12 cellular contexts compared by ENCODE assay signal in the genomic region with DNA sequence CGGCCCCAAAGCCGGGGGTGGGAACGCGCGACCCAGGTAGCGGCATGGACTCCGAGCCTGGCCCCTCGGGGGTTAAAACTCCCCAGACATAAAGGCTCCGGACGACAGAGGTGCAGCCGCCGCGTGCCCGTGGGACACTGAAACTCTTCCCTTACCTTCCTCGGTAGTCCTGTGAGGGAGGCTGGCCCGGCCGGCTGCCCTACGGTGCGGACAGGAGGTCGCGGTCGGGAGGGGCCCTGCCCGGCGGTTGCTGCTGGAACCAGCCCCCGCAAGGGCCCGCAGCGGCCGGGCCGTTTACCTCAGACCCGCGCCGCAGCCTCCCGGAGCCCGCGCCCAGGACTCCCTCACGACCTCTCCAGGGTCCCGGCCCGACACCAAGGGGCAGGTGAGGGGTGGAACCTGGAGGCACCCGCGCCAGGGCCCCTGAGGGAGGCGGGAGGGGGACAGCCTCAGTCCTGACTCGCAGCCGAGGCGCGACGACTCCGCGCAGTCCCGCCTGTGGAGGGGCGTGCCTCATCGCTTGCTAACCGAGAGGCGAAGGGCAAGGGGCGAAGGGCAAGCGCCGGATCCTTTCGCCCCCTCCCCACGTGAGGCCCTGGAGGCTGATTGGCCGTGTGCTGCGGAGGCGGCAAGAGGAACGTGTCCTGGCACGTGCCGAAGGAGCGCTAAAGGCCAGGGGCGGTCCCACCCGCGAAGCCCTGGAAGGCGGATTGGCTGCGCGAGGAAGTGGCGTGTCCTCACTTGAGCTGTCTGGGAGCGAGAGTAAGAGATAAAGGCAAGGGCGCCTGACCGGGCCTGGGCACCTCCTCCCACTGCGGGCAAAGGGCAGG. TPM values are rescaled to one million over a fixed set of nuclear protein-coding genes. Genes with fewer than 3 reads are reported as not detected.
DNase-seq lines count a peak whose midpoint lies in the region; ATAC-seq and TF ChIP-seq lines count a peak whose summit lies in the region.
"Had no signal": no experiment of that assay in that cellular context is flagged by ENCODE, and none has a peak within 500 bp of the region (broad histone marks: within the 10 kb centered on the region; RNA-seq: fewer than 3 reads in every experiment).

A gene (plus strand): TSS at position 798 of the 830 bp plus-strand sequence. CDS start 72 bp downstream, outside the sequence.

- no peak within 1 kb of the TSS for H3K27ac ChIP-seq in left ventricle myocardium inferior (replicated peaks)
- no peak within 1 kb of the TSS for H3K27ac ChIP-seq in upper lobe of right lung
- H3K27ac ChIP-seq: gastroesophageal sphincter had no signal

- H3K36me3 Mint-ChIP-seq in nephron progenitor cell (ENCODE audit: low read depth): peaks cover 4% of the 10 kb centered on the region

- intact Hi-C loops in Right ventricle myocardium inferior (cut with DNase I): loop anchor here (5.0 kb wide), 1 partner anchor 222 kb away; a partner anchor contains a TSS
- intact Hi-C loops in cardiac septum (cut with DNase I): no loop called here
- intact Hi-C loops in left ventricle myocardium inferior (cut with micrococcal nuclease): no loop called here
- intact Hi-C loops in upper lobe of right lung (cut with DNase I): no loop called here

- H3K4me3 ChIP-seq in left ventricle myocardium inferior (peak within 1 kb of the TSS; percentile 51), upper lobe of right lung (peak within 1 kb of the TSS; percentile 23)

- peaks cover 12% of the 10 kb centered on the region for H3K9me3 Mint-ChIP-seq in nephron progenitor cell

- TF ChIP-seq CTCF in left ventricle myocardium inferior (IDR thresholded peaks at IDR 0.05; ENCODE audit: borderline replicate concordance): no peak
- no peak for TF ChIP-seq CTCF in nephron progenitor cell (IDR thresholded peaks at IDR 0.05)
- no peak for TF ChIP-seq CTCF in upper lobe of right lung (IDR thresholded peaks at IDR 0.05)

- no peaks in the 10 kb centered on the region for H3K9me3 ChIP-seq in left ventricle myocardium inferior (replicated peaks)
- H3K9me3 ChIP-seq in upper lobe of right lung: no peaks in the 10 kb centered on the region
- H3K9me3 ChIP-seq: gastroesophageal sphincter had no signal

- no peak within 1 kb of the TSS for H3K27ac Mint-ChIP-seq in nephron progenitor cell

- peak; percentile 27 for ATAC-seq in Right ventricle myocardium inferior
- ATAC-seq in upper lobe of right lung: peak; percentile 26
- ATAC-seq in HG03457 (IDR thresholded peaks at IDR 0.05; ENCODE audit: unreplicated experiment): no peak
- ATAC-seq: gastroesophageal sphincter had no signal

- H3K4me1 Mint-ChIP-seq in nephron progenitor cell: peaks cover 35% of the 10 kb centered on the region

- peak within 1 kb of the TSS; percentile 43 for H3K4me3 Mint-ChIP-seq in nephron progenitor cell

- peaks cover 8% of the 10 kb centered on the region for H3K4me1 ChIP-seq in left ventricle myocardium inferior
- H3K4me1 ChIP-seq in upper lobe of right lung: peaks cover 8% of the 10 kb centered on the region

- peaks cover 89% of the 10 kb centered on the region for H3K27me3 Mint-ChIP-seq in nephron progenitor cell (ENCODE audit: low read depth, poor library complexity)

- H3K27me3 ChIP-seq in left ventricle myocardium inferior (ENCODE audit: low read depth): peaks cover 11% of the 10 kb centered on the region
- H3K27me3 ChIP-seq in upper lobe of right lung: peaks cover 17% of the 10 kb centered on the region

- H3K36me3 ChIP-seq in left ventricle myocardium inferior: no peaks in the 10 kb centered on the region
- H3K36me3 ChIP-seq in upper lobe of right lung: no peaks in the 10 kb centered on the region
- H3K36me3 ChIP-seq: gastroesophageal sphincter had no signal

- no peak for DNase-seq in Right ventricle myocardium inferior (ENCODE audit: missing footprints)
- no peak for DNase-seq in cardiac septum (ENCODE audit: low spot score)
- DNase-seq in left ventricle myocardium inferior: no peak
- peak; percentile 41 for DNase-seq in nephron progenitor cell
- peak; percentile 60 for DNase-seq in upper lobe of right lung
- no peak for DNase-seq in RKO (ENCODE audit: low spot score)
- no peak for DNase-seq in AG08395 (ENCODE audit: low spot score)
- DNase-seq: activated gamma-delta T cell; DMS53; NK-92 treated with Interleukin-12 subunit alpha and Interleukin-12 subunit beta, amount 100 ng/mL, for 24 hours had no signal

RNA-seq across cellular contexts. Expression of the gene that starts here (rescaled TPM):
- 1.3 TPM for total RNA-seq in Right ventricle myocardium inferior
- 0.67 TPM for total RNA-seq in cardiac septum
- total RNA-seq in left ventricle myocardium inferior: 1.1 TPM
- 1.5 TPM for total RNA-seq in upper lobe of right lung

Comparison
In these comparisons a context has a peak if more than half of its experiments do, and no peak if none do; other contexts are left out.
1. DNase-seq: peak in nephron progenitor cell (single experiment) and upper lobe of right lung (single experiment); none in Right ventricle myocardium inferior (single experiment), cardiac septum (single experiment), left ventricle myocardium inferior (single experiment), RKO (single experiment) and AG08395 (single experiment).